In the genomic region with DNA sequence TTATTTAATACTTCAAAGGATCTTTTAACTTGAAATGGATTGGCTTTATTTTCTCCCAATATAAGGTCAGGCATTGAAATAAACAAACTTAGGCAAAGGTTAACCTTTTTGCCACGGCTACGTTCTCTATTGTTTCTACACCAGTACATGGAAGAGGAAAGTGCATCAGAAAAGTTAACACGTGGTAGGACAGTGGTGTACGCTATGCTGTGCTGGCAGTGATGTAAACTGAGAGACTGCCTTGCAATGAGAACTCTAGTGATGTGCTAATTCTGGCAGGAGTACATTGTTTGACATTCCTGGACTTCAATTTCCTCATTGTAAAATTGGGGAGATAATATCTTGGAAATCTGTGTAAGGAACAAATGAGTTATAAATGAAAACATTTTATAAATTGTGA, we compare ENCODE assay signal across 20 cellular contexts.
"Had no signal": no experiment of that assay in that cellular context is flagged by ENCODE, and none has a peak within 500 bp of the region (broad histone marks: within the 10 kb centered on the region; RNA-seq: fewer than 3 reads in every experiment).

No MANE protein-coding gene starts in this region.

- H3K9me3 ChIP-seq: gastroesophageal sphincter, left ventricle myocardium inferior, pancreas, prostate gland, right lobe of liver, stomach, thoracic aorta, transverse colon had no signal

- H3K4me1 Mint-ChIP-seq: neural progenitor cell had no signal

- H2AFZ ChIP-seq: hepatocyte, neural progenitor cell had no signal

- H3K27me3 ChIP-seq: gastroesophageal sphincter, hepatocyte, neural progenitor cell, pancreas, right lobe of liver, stomach, transverse colon had no signal

- DNase-seq: effector memory CD4-positive, alpha-beta T cell; kidney; left cardiac atrium; left ventricle myocardium inferior; midbrain; occipital lobe; pancreas; right lobe of liver; stimulated activated CD4-positive, alpha-beta T cell treated with anti-CD3 and anti-CD28 coated beads, Interleukin-2, amount 100 ng/mL, for 24 hours; stimulated activated naive CD4-positive, alpha-beta T cell; stomach; transverse colon had no signal

- H3K4me1 ChIP-seq: gastroesophageal sphincter, left ventricle myocardium inferior, pancreas, prostate gland, right lobe of liver, stomach, transverse colon had no signal

- H3K4me3 Mint-ChIP-seq: natural killer cell treated with Interleukin-12 subunit alpha and Interleukin-12 subunit beta and Interleukin-15 and Interleukin-18, amount 100 ng/mL, for 72 hours; neural progenitor cell had no signal

- H3K4me2 ChIP-seq: hepatocyte, neural progenitor cell had no signal

- H3K4me3 ChIP-seq: gastroesophageal sphincter, hepatocyte, left ventricle myocardium inferior, lung, neural progenitor cell, pancreas, prostate gland, right lobe of liver, skin epidermis, stomach, thoracic aorta, transverse colon had no signal

- H3K79me2 ChIP-seq: hepatocyte had no signal

- ATAC-seq: gastroesophageal sphincter; left cardiac atrium; natural killer cell treated with Interleukin-12 subunit alpha and Interleukin-12 subunit beta and Interleukin-15 and Interleukin-18, amount 100 ng/mL, for 72 hours; pancreas; right lobe of liver had no signal

- H3K9me3 Mint-ChIP-seq: natural killer cell treated with Interleukin-12 subunit alpha and Interleukin-12 subunit beta and Interleukin-15 and Interleukin-18, amount 100 ng/mL, for 72 hours; neural progenitor cell had no signal

- H3K27ac Mint-ChIP-seq: natural killer cell treated with Interleukin-12 subunit alpha and Interleukin-12 subunit beta and Interleukin-15 and Interleukin-18, amount 100 ng/mL, for 72 hours; neural progenitor cell had no signal

- H3K36me3 ChIP-seq: gastroesophageal sphincter, left ventricle myocardium inferior, neural progenitor cell, pancreas, prostate gland, right lobe of liver, stomach, thoracic aorta, transverse colon had no signal

- H3K36me3 Mint-ChIP-seq: natural killer cell treated with Interleukin-12 subunit alpha and Interleukin-12 subunit beta and Interleukin-15 and Interleukin-18, amount 100 ng/mL, for 72 hours; neural progenitor cell had no signal

- H3K9ac ChIP-seq: neural progenitor cell had no signal

- H3K27ac ChIP-seq: gastroesophageal sphincter, hepatocyte, left ventricle myocardium inferior, neural progenitor cell, pancreas, prostate gland, right lobe of liver, skin epidermis, stomach, thoracic aorta, transverse colon had no signal
